ENCODE assay signal across 1 cellular context in genomic region chr5:16885635-16886365, GRCh38.
TF ChIP-seq lines count a peak whose summit lies in the region.

No MANE protein-coding gene starts in this region.

TF ChIP-seq in IMR-90, 13 proteins besides CTCF, POLR2A, EP300 and RAD21:
- TF ChIP-seq CHD1 (IDR thresholded peaks at IDR 0.05; ENCODE audit: low read depth, low read length) (0 out of 2 replicates have a peak, but pooled peaks have one; percentile 40), MAFK (IDR thresholded peaks at IDR 0.05; ENCODE audit: low read depth, low read length) (no peak)
